ENCODE assay signal across 8 cellular contexts in genomic region chr2:236642584-236643291, GRCh38.
DNase-seq lines count a peak whose midpoint lies in the region; ATAC-seq and TF ChIP-seq lines count a peak whose summit lies in the region.

No MANE protein-coding gene starts in this region.

- no peak overlapping the region for H3K9ac ChIP-seq in HUES48 (ENCODE audit: low read depth, low read length)

- ATAC-seq in HG03159 (IDR thresholded peaks at IDR 0.05; ENCODE audit: unreplicated experiment) (no peak), GM18873 (IDR thresholded peaks at IDR 0.05; ENCODE audit: low FRiP score, unreplicated experiment) (no peak)

- 25 to 26% methylated on average over 22 to 23 of the region's 23 CpGs for WGBS in lower leg skin, 2 donors

- H3K9me3 ChIP-seq in HUES48 (ENCODE audit: control insufficient read depth, insufficient read depth, low read length), result no peaks in the 10 kb centered on the region; the same call in 1 of the 2 replicates
- no peaks in the 10 kb centered on the region for H3K9me3 ChIP-seq in tibial artery

- intact Hi-C loops in lower leg skin (cut with DNase I; ENCODE audit: low total_unique reads) (no loop called here), tibial artery (cut with DNase I; ENCODE audit: low total_unique reads) (loop anchor here (2.0 kb wide), 1 partner anchor 66 kb away; no protein-coding TSS in a partner anchor)

- H3K4me3 ChIP-seq in HUES48 (ENCODE audit: low read depth, low read length), result no peak overlapping the region
- no peak overlapping the region for H3K4me3 ChIP-seq in lower leg skin (ENCODE audit: low read depth, poor library complexity, severe bottlenecking)
- peak overlapping the region; percentile 24 to 34 for H3K4me3 ChIP-seq in tibial artery

- DNase-seq in dermis blood vessel endothelial cell (peak; percentile 67), lower leg skin (ENCODE audit: low spot score in 2 of 2) (peak; percentile 91 to 98), tibial artery (peak; percentile 98 to 99), NCI-H345 treated with DMSO at 0.1 percent for 48 hours (lab: John Stamatoyannopoulos, UW; ENCODE audit: unreplicated experiment) (no peak), amygdala (lab: John Stamatoyannopoulos, UW) (no peak)

- H3K4me1 ChIP-seq in HUES48 (ENCODE audit: control insufficient read depth, insufficient read depth, low read length) (peaks cover 8% of the 10 kb centered on the region; the same call in 1 of the 2 replicates), tibial artery (peaks cover 0 to 52% (median 23%) of the 10 kb centered on the region in 4 donors)

- H3K36me3 ChIP-seq in HUES48 (ENCODE audit: control insufficient read depth, insufficient read depth, low read length) (no peaks in the 10 kb centered on the region), tibial artery (no peaks in the 10 kb centered on the region)

- TF ChIP-seq CTCF in lower leg skin (IDR thresholded peaks at IDR 0.05), result no peak
- peak in 1 of 2 experiments; percentile 4 for TF ChIP-seq CTCF in tibial artery (IDR thresholded peaks at IDR 0.05)

- no peak for TF ChIP-seq POLR2A in lower leg skin (IDR thresholded peaks at IDR 0.05)

- H3K27ac ChIP-seq in HUES48 (ENCODE audit: low read depth, low read length) (peak overlapping the region; percentile 62), tibial artery (peak overlapping the region; percentile 80 to 84)

- H3K27me3 ChIP-seq in HUES48 (ENCODE audit: control insufficient read depth, insufficient read depth, low read length) (no peaks in the 10 kb centered on the region), tibial artery (no peaks in the 10 kb centered on the region)

Comparison
In these comparisons a context has a peak if more than half of its experiments do, and no peak if none do; other contexts are left out.
1. H3K4me3 ChIP-seq: peak in tibial artery (2 of 2); none in HUES48 (single experiment) and lower leg skin (single experiment).
2. DNase-seq: peak in dermis blood vessel endothelial cell (single experiment), lower leg skin (2 of 2) and tibial artery (2 of 2); none in NCI-H345 treated with DMSO at 0.1 percent for 48 hours (single experiment) and amygdala (0 of 56).